ENCODE assay signal across 1 cellular context in the genomic region with DNA sequence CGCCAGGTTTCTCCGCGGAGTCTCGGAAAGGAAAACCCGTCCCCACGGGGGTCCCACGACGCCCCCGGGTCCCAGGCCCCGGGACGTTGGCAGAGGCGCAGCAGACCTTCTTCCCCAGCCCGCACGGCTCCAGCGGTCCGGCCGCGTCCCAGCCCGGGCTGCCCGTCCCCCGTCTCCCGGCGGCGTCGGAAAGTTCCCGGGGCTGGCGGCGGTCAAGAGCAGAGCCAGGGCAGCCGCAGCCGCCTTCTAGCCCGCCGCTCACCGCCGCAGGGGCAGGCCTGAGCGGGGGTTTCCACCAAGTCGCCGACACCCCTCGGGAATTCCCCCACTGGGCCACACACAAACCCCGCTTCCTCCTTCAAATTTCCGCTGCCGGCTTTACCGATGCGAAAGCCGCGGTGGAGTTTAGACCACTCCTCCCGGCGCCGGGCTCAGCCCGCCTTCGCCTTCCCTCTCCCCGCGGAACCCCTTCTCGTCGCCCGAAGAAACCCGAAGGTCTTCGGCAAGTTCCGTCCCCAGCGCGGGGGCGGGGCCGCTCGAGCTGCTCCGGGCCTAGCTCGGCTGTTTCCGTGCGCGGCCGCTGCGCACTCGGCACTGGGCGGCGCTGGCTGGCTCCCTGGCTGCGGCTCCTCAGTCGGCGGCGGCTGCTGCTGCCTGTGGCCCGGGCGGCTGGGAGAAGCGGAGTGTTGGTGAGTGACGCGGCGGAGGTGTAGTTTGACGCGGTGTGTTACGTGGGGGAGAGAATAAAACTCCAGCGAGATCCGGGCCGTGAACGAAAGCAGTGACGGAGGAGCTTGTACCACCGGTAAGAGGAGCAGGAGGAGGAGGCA.
A peak's percentile ranks its signal among the peaks of the same experiment; 100 is the strongest.
TF ChIP-seq lines count a peak whose summit lies in the region.

A gene (plus strand): TSS at position 633 of the 830 bp plus-strand sequence. CDS start 25,674 bp downstream, outside the sequence.

TF ChIP-seq in HEK293, 187 proteins besides CTCF, POLR2A, EP300 and RAD21 (continued from another document and continues in another):
- TF ChIP-seq ZNF560 (tag by site-specific recombination; IDR thresholded peaks at IDR 0.05; ENCODE audit: borderline replicate concordance) (no peak), ZNF792 (tag by site-specific recombination; IDR thresholded peaks at IDR 0.05) (no peak), GLIS1 (tag by site-specific recombination; IDR thresholded peaks at IDR 0.05) (peak; percentile 58; the same call in 1 of the 2 replicates), KLF8 (tag by site-specific recombination; IDR thresholded peaks at IDR 0.05) (peak; percentile 91), ZNF2 (tag by site-specific recombination; IDR thresholded peaks at IDR 0.05) (peak; percentile 64; the same call in 1 of the 2 replicates), ZNF214 (tag by site-specific recombination; IDR thresholded peaks at IDR 0.05; ENCODE audit: borderline replicate concordance) (no peak), ZNF184 (tag by site-specific recombination; IDR thresholded peaks at IDR 0.05) (no peak), WT1 (tag by site-specific recombination; IDR thresholded peaks at IDR 0.05) (peak; percentile 27; the same call in 1 of the 2 replicates), GLI2 (tag by site-specific recombination; IDR thresholded peaks at IDR 0.05; ENCODE audit: borderline replicate concordance, low read depth) (no peak), ZNF548 (tag by site-specific recombination; IDR thresholded peaks at IDR 0.05) (no peak), ZSCAN30 (tag by site-specific recombination; IDR thresholded peaks at IDR 0.05) (0 out of 2 replicates have a peak, but pooled peaks have one; percentile 44), ZNF16 (tag by site-specific recombination; IDR thresholded peaks at IDR 0.05; ENCODE audit: low read depth) (no peak), ZNF112 (tag by site-specific recombination; IDR thresholded peaks at IDR 0.05) (no peak), ZNF248 (tag by site-specific recombination; IDR thresholded peaks at IDR 0.05) (no peak), ZNF701 (tag by site-specific recombination; IDR thresholded peaks at IDR 0.05) (no peak), SP3 (tag by site-specific recombination; IDR thresholded peaks at IDR 0.05) (peak; percentile 56), SP7 (tag by site-specific recombination; IDR thresholded peaks at IDR 0.05) (peak; percentile 67), ZNF24 (tag by site-specific recombination; IDR thresholded peaks at IDR 0.05) (peak; percentile 59; the same call in 1 of the 2 replicates), ZNF350 (tag by site-specific recombination; IDR thresholded peaks at IDR 0.05) (no peak), MZF1 (tag by site-specific recombination; IDR thresholded peaks at IDR 0.05; ENCODE audit: borderline replicate concordance) (peak; percentile 18; the same call in 1 of the 2 replicates), ZFP37 (tag by site-specific recombination; IDR thresholded peaks at IDR 0.05) (peak; percentile 61; the same call in 1 of the 2 replicates), YY1 (tag by site-specific recombination; IDR thresholded peaks at IDR 0.05) (no peak), KLF9 (tag by site-specific recombination; IDR thresholded peaks at IDR 0.05; ENCODE audit: low read depth) (peak; percentile 52), ZNF610 (tag by site-specific recombination; IDR thresholded peaks at IDR 0.05; ENCODE audit: borderline replicate concordance) (no peak), ZNF791 (tag by site-specific recombination; IDR thresholded peaks at IDR 0.05) (no peak), ZNF19 (tag by site-specific recombination; IDR thresholded peaks at IDR 0.05; ENCODE audit: low read depth) (no peak), OSR2 (tag by site-specific recombination; IDR thresholded peaks at IDR 0.05) (peak; percentile 37; the same call in 1 of the 2 replicates), ZNF341 (tag by site-specific recombination; IDR thresholded peaks at IDR 0.05; ENCODE audit: low read depth) (peak; percentile 38; the same call in 1 of the 2 replicates), ZNF391 (tag by site-specific recombination; IDR thresholded peaks at IDR 0.05; ENCODE audit: borderline replicate concordance, low read depth) (peak; percentile 77), ZBTB21 (tag by site-specific recombination; IDR thresholded peaks at IDR 0.05) (peak; percentile 94), ZNF501 (tag by site-specific recombination; IDR thresholded peaks at IDR 0.05) (peak; percentile 50; the same call in 1 of the 2 replicates), ZNF785 (tag by site-specific recombination; IDR thresholded peaks at IDR 0.05) (0 out of 2 replicates have a peak, but pooled peaks have one; percentile 24)
- TF ChIP-seq, protein P1, sequence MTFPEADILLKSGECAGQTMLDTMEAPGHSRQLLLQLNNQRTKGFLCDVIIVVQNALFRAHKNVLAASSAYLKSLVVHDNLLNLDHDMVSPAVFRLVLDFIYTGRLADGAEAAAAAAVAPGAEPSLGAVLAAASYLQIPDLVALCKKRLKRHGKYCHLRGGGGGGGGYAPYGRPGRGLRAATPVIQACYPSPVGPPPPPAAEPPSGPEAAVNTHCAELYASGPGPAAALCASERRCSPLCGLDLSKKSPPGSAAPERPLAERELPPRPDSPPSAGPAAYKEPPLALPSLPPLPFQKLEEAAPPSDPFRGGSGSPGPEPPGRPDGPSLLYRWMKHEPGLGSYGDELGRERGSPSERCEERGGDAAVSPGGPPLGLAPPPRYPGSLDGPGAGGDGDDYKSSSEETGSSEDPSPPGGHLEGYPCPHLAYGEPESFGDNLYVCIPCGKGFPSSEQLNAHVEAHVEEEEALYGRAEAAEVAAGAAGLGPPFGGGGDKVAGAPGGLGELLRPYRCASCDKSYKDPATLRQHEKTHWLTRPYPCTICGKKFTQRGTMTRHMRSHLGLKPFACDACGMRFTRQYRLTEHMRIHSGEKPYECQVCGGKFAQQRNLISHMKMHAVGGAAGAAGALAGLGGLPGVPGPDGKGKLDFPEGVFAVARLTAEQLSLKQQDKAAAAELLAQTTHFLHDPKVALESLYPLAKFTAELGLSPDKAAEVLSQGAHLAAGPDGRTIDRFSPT (tag by site-specific recombination; IDR thresholded peaks at IDR 0.05), result 0 out of 2 replicates have a peak, but pooled peaks have one; percentile 27
- TF ChIP-seq, protein P2, sequence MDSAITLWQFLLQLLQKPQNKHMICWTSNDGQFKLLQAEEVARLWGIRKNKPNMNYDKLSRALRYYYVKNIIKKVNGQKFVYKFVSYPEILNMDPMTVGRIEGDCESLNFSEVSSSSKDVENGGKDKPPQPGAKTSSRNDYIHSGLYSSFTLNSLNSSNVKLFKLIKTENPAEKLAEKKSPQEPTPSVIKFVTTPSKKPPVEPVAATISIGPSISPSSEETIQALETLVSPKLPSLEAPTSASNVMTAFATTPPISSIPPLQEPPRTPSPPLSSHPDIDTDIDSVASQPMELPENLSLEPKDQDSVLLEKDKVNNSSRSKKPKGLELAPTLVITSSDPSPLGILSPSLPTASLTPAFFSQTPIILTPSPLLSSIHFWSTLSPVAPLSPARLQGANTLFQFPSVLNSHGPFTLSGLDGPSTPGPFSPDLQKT (IDR thresholded peaks at IDR 0.05; ENCODE audit: borderline replicate concordance, low read depth, low read length), result no peak
- TF ChIP-seq, protein P3, sequence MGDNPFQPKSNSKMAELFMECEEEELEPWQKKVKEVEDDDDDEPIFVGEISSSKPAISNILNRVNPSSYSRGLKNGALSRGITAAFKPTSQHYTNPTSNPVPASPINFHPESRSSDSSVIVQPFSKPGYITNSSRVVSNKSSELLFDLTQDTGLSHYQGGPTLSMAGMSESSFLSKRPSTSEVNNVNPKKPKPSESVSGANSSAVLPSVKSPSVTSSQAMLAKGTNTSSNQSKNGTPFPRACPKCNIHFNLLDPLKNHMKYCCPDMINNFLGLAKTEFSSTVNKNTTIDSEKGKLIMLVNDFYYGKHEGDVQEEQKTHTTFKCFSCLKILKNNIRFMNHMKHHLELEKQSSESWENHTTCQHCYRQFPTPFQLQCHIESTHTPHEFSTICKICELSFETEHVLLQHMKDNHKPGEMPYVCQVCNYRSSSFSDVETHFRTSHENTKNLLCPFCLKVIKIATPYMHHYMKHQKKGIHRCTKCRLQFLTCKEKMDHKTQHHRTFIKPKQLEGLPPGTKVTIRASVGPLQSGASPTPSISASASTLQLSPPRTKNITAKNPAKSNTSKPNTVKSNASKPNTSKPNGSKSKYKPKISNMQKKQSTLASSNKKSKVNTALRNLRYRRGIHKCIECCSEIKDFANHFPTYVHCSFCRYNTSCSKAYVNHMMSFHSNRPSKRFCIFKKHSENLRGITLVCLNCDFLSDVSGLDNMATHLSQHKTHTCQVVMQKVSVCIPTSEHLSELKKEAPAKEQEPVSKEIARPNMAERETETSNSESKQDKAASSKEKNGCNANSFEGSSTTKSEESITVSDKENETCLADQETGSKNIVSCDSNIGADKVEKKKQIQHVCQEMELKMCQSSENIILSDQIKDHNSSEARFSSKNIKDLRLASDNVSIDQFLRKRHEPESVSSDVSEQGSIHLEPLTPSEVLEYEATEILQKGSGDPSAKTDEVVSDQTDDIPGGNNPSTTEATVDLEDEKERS (tag by site-specific recombination; IDR thresholded peaks at IDR 0.05), result no peak
- TF ChIP-seq, protein P4, sequence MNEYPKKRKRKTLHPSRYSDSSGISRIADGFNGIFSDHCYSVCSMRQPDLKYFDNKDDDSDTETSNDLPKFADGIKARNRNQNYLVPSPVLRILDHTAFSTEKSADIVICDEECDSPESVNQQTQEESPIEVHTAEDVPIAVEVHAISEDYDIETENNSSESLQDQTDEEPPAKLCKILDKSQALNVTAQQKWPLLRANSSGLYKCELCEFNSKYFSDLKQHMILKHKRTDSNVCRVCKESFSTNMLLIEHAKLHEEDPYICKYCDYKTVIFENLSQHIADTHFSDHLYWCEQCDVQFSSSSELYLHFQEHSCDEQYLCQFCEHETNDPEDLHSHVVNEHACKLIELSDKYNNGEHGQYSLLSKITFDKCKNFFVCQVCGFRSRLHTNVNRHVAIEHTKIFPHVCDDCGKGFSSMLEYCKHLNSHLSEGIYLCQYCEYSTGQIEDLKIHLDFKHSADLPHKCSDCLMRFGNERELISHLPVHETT (tag by site-specific recombination; IDR thresholded peaks at IDR 0.05), result no peak
- TF ChIP-seq, protein P5, sequence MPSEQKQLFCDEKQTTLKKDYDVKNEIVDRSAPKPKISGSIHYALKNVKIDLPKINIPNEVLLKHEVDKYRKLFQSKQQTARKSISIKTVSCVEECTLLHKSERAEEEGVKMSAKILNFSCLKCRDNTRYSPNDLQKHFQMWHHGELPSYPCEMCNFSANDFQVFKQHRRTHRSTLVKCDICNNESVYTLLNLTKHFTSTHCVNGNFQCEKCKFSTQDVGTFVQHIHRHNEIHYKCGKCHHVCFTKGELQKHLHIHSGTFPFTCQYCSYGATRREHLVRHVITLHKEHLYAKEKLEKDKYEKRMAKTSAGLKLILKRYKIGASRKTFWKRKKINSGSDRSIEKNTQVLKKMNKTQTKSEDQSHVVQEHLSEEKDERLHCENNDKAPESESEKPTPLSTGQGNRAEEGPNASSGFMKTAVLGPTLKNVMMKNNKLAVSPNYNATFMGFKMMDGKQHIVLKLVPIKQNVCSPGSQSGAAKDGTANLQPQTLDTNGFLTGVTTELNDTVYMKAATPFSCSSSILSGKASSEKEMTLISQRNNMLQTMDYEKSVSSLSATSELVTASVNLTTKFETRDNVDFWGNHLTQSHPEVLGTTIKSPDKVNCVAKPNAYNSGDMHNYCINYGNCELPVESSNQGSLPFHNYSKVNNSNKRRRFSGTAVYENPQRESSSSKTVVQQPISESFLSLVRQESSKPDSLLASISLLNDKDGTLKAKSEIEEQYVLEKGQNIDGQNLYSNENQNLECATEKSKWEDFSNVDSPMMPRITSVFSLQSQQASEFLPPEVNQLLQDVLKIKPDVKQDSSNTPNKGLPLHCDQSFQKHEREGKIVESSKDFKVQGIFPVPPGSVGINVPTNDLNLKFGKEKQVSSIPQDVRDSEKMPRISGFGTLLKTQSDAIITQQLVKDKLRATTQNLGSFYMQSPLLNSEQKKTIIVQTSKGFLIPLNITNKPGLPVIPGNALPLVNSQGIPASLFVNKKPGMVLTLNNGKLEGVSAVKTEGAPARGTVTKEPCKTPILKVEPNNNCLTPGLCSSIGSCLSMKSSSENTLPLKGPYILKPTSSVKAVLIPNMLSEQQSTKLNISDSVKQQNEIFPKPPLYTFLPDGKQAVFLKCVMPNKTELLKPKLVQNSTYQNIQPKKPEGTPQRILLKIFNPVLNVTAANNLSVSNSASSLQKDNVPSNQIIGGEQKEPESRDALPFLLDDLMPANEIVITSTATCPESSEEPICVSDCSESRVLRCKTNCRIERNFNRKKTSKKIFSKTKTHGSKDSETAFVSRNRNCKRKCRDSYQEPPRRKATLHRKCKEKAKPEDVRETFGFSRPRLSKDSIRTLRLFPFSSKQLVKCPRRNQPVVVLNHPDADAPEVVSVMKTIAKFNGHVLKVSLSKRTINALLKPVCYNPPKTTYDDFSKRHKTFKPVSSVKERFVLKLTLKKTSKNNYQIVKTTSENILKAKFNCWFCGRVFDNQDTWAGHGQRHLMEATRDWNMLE (tag by site-specific recombination; conservative IDR thresholded peaks at IDR 0.05; ENCODE audit: low read depth), result no peak
- TF ChIP-seq, protein P6, sequence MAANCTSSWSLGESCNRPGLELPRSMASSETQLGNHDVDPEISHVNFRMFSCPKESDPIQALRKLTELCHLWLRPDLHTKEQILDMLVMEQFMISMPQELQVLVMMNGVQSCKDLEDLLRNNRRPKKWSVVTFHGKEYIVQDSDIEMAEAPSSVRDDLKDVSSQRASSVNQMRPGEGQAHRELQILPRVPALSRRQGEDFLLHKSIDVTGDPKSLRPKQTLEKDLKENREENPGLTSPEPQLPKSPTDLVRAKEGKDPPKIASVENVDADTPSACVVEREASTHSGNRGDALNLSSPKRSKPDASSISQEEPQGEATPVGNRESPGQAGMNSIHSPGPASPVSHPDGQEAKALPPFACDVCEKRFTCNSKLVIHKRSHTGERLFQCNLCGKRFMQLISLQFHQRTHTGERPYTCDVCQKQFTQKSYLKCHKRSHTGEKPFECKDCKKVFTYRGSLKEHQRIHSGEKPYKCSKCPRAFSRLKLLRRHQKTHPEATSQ (tag by site-specific recombination; IDR thresholded peaks at IDR 0.05), result 0 out of 2 replicates have a peak, but pooled peaks have one; percentile 51
- TF ChIP-seq, protein P7, sequence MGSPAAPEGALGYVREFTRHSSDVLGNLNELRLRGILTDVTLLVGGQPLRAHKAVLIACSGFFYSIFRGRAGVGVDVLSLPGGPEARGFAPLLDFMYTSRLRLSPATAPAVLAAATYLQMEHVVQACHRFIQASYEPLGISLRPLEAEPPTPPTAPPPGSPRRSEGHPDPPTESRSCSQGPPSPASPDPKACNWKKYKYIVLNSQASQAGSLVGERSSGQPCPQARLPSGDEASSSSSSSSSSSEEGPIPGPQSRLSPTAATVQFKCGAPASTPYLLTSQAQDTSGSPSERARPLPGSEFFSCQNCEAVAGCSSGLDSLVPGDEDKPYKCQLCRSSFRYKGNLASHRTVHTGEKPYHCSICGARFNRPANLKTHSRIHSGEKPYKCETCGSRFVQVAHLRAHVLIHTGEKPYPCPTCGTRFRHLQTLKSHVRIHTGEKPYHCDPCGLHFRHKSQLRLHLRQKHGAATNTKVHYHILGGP (tag by site-specific recombination; IDR thresholded peaks at IDR 0.05), result no peak
- TF ChIP-seq, protein P8, sequence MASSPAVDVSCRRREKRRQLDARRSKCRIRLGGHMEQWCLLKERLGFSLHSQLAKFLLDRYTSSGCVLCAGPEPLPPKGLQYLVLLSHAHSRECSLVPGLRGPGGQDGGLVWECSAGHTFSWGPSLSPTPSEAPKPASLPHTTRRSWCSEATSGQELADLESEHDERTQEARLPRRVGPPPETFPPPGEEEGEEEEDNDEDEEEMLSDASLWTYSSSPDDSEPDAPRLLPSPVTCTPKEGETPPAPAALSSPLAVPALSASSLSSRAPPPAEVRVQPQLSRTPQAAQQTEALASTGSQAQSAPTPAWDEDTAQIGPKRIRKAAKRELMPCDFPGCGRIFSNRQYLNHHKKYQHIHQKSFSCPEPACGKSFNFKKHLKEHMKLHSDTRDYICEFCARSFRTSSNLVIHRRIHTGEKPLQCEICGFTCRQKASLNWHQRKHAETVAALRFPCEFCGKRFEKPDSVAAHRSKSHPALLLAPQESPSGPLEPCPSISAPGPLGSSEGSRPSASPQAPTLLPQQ (tag by site-specific recombination; IDR thresholded peaks at IDR 0.05), result peak; percentile 43; the same call in 1 of the 2 replicates
